ENCODE assay signal across 22 cellular contexts in the genomic region with DNA sequence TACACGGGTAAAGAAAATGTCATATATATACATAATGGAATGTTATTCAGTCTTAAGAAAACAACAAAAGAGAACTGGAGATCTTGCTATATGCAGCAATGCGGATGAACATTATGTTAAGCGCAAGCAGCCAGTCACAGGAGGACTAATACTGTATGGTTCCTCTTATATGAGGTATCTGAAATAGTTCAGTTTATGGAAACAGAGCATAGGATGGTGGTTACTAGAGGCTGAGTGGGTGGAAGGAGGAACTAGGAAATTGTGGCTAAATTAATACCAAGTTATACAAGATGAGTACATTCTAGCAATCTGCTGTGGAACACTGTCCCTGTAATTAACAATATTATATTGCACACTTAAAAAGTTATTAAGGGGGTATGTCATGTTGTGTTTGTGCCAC.
"Had no signal": no experiment of that assay in that cellular context is flagged by ENCODE, and none has a peak within 500 bp of the region (broad histone marks: within the 10 kb centered on the region; RNA-seq: fewer than 3 reads in every experiment).

No MANE protein-coding gene starts in this region.

- H3K4me3 Mint-ChIP-seq: activated CD4-positive, alpha-beta memory T cell treated with anti-CD3 and anti-CD28 coated beads for 36 hours; activated naive CD8-positive, alpha-beta T cell treated with anti-CD3 and anti-CD28 coated beads for 36 hours; effector memory CD8-positive, alpha-beta T cell; immature natural killer cell; naive B cell; type B pancreatic cell had no signal

- H3K79me2 ChIP-seq: hepatocyte had no signal

- H3K27me3 ChIP-seq: colonic mucosa, dorsolateral prefrontal cortex, hepatocyte, right lobe of liver, testis had no signal

- H3K36me3 Mint-ChIP-seq: activated CD4-positive, alpha-beta memory T cell treated with anti-CD3 and anti-CD28 coated beads for 36 hours; activated naive CD8-positive, alpha-beta T cell treated with anti-CD3 and anti-CD28 coated beads for 36 hours; immature natural killer cell; naive B cell; type B pancreatic cell had no signal

- H3K9me3 ChIP-seq: colonic mucosa, lower lobe of right lung, right lobe of liver, testis had no signal

- H3K4me1 Mint-ChIP-seq: activated naive CD8-positive, alpha-beta T cell treated with anti-CD3 and anti-CD28 coated beads for 36 hours; immature natural killer cell; naive B cell had no signal

- H3K4me1 ChIP-seq: colonic mucosa, lower lobe of right lung, right lobe of liver, testis had no signal

- H3K9me3 Mint-ChIP-seq: activated CD4-positive, alpha-beta memory T cell treated with anti-CD3 and anti-CD28 coated beads for 36 hours; activated naive CD8-positive, alpha-beta T cell treated with anti-CD3 and anti-CD28 coated beads for 36 hours; naive B cell; type B pancreatic cell had no signal

- H2AFZ ChIP-seq: hepatocyte had no signal

- H3K27ac ChIP-seq: colonic mucosa, dorsolateral prefrontal cortex, hepatocyte, lower lobe of right lung, right lobe of liver, skin epidermis, testis had no signal

- H3K27me3 Mint-ChIP-seq: activated CD4-positive, alpha-beta memory T cell treated with anti-CD3 and anti-CD28 coated beads for 36 hours; effector memory CD8-positive, alpha-beta T cell; naive B cell; type B pancreatic cell had no signal

- H3K27ac Mint-ChIP-seq: activated CD4-positive, alpha-beta memory T cell treated with anti-CD3 and anti-CD28 coated beads for 36 hours; activated naive CD8-positive, alpha-beta T cell treated with anti-CD3 and anti-CD28 coated beads for 36 hours; effector memory CD8-positive, alpha-beta T cell; immature natural killer cell; naive B cell; type B pancreatic cell had no signal

- H3K36me3 ChIP-seq: colonic mucosa, lower lobe of right lung, right lobe of liver had no signal

- H3K4me3 ChIP-seq: colonic mucosa, dorsolateral prefrontal cortex, hepatocyte, lower lobe of right lung, right lobe of liver, skin epidermis, testis had no signal

- DNase-seq: activated CD4-positive, alpha-beta memory T cell treated with anti-CD3 and anti-CD28 coated beads for 36 hours; activated CD4-positive, alpha-beta T cell treated with anti-CD3 and anti-CD28 coated beads for 48 hours; activated naive CD4-positive, alpha-beta T cell treated with Interleukin-2 at 50 U/mL for 16 hours; activated naive CD8-positive, alpha-beta T cell treated with anti-CD3 and anti-CD28 coated beads for 36 hours; activated T-cell treated with anti-CD3 and anti-CD28 coated beads, Interleukin-2, amount 50 U/mL, for 48 hours; colonic mucosa; dorsolateral prefrontal cortex; effector memory CD8-positive, alpha-beta T cell; foreskin melanocyte; immature natural killer cell; lower lobe of right lung; mesendoderm; naive B cell; occipital lobe; right lobe of liver; stimulated activated CD8-positive, alpha-beta memory T cell treated with anti-CD3 and anti-CD28 coated beads, Interleukin-4, amount 100 ng/mL, for 48 hours; stimulated activated naive CD4-positive, alpha-beta T cell; T-helper 9 cell; testis had no signal

- H3K4me2 ChIP-seq: hepatocyte had no signal
